In the genomic region with DNA sequence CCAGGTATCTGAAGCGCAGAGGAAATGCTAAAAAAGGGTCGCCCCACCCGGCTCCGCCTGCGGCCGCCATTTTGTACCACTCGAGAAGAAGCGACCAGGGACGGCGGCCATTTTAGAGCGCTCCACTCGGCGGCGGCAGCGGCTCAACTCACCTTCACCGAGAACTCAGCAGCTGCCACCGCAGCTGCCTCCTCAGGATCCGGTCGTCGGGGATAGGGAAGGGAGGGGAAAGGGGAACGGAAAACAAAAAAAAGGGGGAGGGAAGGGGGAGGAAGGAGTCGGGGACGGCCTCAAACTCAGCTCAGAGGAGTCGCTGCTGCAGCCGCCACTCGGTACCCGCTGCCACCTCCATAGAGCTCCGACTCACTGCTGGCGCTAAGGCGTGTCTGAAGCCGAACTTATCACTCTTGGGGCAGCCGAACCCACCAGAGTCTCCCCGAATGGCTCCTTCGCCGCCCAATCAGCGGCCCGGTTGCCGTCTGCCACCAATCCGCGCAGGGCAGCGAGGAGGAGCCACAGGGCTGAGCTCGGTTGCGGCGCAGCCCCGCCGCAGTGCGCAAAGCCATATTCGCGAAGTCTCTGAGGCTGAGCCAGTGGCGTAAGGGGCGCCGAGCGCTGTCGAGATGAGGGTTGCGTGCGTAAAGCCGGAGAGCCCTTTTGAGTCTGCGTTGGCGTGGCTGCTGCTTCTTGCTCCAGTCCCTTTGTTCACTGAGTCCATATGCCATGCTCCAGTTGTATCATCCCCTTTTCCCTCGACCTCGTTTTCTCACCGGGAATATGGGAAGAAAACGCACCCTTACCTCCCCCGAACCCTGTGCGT, we compare ENCODE assay signal across 9 cellular contexts. TPM values are rescaled to one million over a fixed set of nuclear protein-coding genes. Genes with fewer than 3 reads are reported as not detected.
DNase-seq lines count a peak whose midpoint lies in the region; ATAC-seq, FAIRE-seq and TF ChIP-seq lines count a peak whose summit lies in the region.
"Had no signal": no experiment of that assay in that cellular context is flagged by ENCODE, and none has a peak within 500 bp of the region (broad histone marks: within the 10 kb centered on the region; RNA-seq: fewer than 3 reads in every experiment).

A gene (minus strand): TSS at position 374 of the 820 bp plus-strand sequence.

- H3K4me3 ChIP-seq in kidney (ENCODE audit: low read length in 2 of 2): peak within 1 kb of the TSS; percentile 92 to 95

- peak; percentile 100 for TF ChIP-seq POLR2A in GM19099 (IDR thresholded peaks at IDR 0.05; ENCODE audit: extremely low read depth, insufficient read length, low read depth)

- DNase-seq in AG20443 (ENCODE audit: low spot score): peak; percentile 99
- peak; percentile 78 for DNase-seq in NCI-H510A (lab: John Stamatoyannopoulos, UW)
- peak; percentile 99 for DNase-seq in activated CD4-positive, alpha-beta T cell treated with anti-CD3 and anti-CD28 coated beads for 1 hour
- peak; percentile 100 for DNase-seq in cerebellum (ENCODE audit: low spot score)
- peak; percentile 100 for DNase-seq in kidney
- peak; percentile 98 for DNase-seq in stimulated activated CD4-positive, alpha-beta T cell treated with anti-CD3 and anti-CD28 coated beads, Interleukin-15, amount 100 ng/mL, for 24 hours

- peaks cover 25 to 33% of the 10 kb centered on the region in 2 donors for H3K36me3 ChIP-seq in kidney (ENCODE audit: control insufficient read depth in 1 of 2, insufficient read depth in 2 of 2, low read length in 2 of 2)

- FAIRE-seq in kidney (lab: Jason Lieb, UNC): peak; percentile 88
- FAIRE-seq: islet of Langerhans had no signal

- H3K27ac ChIP-seq in kidney (ENCODE audit: low read depth in 2 of 2, low read length in 2 of 2): peak within 1 kb of the TSS; percentile 99

- H3K4me1 ChIP-seq in kidney (ENCODE audit: control insufficient read depth in 1 of 2, insufficient read depth in 1 of 2, low read depth in 1 of 2, low read length in 2 of 2): peaks cover 11 to 14% of the 10 kb centered on the region in 2 donors

- H3K9ac ChIP-seq in kidney (ENCODE audit: low read length in 2 of 2): peak within 1 kb of the TSS; percentile 95 to 99

- peak; percentile 95 for ATAC-seq in HG03432 (IDR thresholded peaks at IDR 0.05; ENCODE audit: unreplicated experiment)

- intact Hi-C loops in kidney (cut with DNase I): loop anchor here (10.0 kb wide), 1 partner anchor 46 kb away; a partner anchor contains a TSS

- no peaks in the 10 kb centered on the region for H3K9me3 ChIP-seq in kidney (ENCODE audit: control insufficient read depth in 1 of 2, low read length in 2 of 2)

- no peak for TF ChIP-seq CTCF in kidney (IDR thresholded peaks at IDR 0.05; ENCODE audit: borderline replicate concordance, extremely low read depth, insufficient read depth)

RNA-seq across cellular contexts. Expression of the gene that starts here (rescaled TPM):
- total RNA-seq in cerebellum (710 TPM), kidney (716 TPM)
- polyA plus RNA-seq in kidney (ENCODE audit: insufficient read depth, low read depth, low replicate concordance): 238 TPM

Comparison
In these comparisons a context has a peak if more than half of its experiments do, and no peak if none do; other contexts are left out.
1. Peak in every context shown above with its lines: DNase-seq, ATAC-seq, H3K4me3 ChIP-seq and H3K27ac ChIP-seq.